Comparison of ENCODE assay signal across 8 cellular contexts in the genomic region with DNA sequence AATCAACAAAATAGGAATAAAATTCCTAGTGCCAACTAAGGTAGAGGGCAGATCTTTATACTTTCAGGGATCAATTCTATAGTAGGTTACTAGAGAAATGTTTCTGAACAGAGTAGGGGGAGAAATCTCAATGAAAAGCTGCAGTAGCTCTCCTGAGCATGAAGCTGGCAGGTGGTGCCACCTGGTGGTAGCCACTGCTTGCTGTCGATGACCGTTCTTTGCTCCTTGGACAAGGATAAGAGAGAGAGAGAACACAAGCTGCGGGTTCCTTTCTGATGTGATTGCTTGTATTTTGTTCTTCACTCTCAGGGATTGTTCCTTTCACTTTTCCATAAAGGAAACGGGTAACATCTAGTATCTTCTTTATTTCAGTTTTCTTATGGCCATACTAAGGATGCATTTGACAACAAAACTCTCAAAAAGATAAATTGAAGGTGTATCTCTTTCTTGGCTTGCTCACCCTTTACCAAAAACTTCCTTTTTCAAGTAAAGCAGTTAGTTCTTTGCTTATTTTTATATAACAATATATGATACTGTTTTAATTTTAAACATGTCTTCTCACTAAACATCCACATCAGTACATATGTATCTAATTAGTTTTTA. TPM values are rescaled to one million over a fixed set of nuclear protein-coding genes. Genes with fewer than 3 reads are reported as not detected.
A peak's percentile ranks its signal among the peaks of the same experiment; 100 is the strongest.
DNase-seq lines count a peak whose midpoint lies in the region; ATAC-seq and TF ChIP-seq lines count a peak whose summit lies in the region.

No MANE protein-coding gene starts in this region.

- peak; percentile 82 for DNase-seq in Daoy (ENCODE audit: low read depth)
- DNase-seq in RWPE1 (ENCODE audit: low spot score): peak; percentile 71
- DNase-seq in activated T-helper 9 cell treated with anti-CD3 and anti-CD28 coated beads, Interleukin-2, amount 50 U/mL, for 16 hours (ENCODE audit: low read depth): peak; percentile 41
- no peak for DNase-seq in GF-D8 (lab: John Stamatoyannopoulos, UW)

- WGBS in gastroesophageal sphincter (ENCODE audit: low coverage in 1 of 2), 2 donors: 0% methylated on average over 2 to 4 of the region's 4 CpGs

- H3K4me3 ChIP-seq in gastroesophageal sphincter (no peak overlapping the region), parathyroid adenoma (ENCODE audit: low read depth, low read length) (no peak overlapping the region)

- POLR2A ChIA-PET in RWPE1 (lab: Yijun Ruan, JAX; ENCODE audit: low non-redundant PET): no interaction called here

- no peaks in the 10 kb centered on the region for H3K79me2 ChIP-seq in parathyroid adenoma

- TF ChIP-seq CTCF in LNCAP (IDR thresholded peaks at IDR 0.05): peak; percentile 84
- TF ChIP-seq CTCF in RWPE1 (conservative IDR thresholded peaks at IDR 0.05; ENCODE audit: low read depth): peak; percentile 92
- TF ChIP-seq CTCF in gastroesophageal sphincter (IDR thresholded peaks at IDR 0.05): peak; percentile 48 to 82 (median 64)
- peak; percentile 86 for TF ChIP-seq CTCF in parathyroid adenoma (IDR thresholded peaks at IDR 0.05)

- ATAC-seq in GM21723 (IDR thresholded peaks at IDR 0.05; ENCODE audit: unreplicated experiment) (peak; percentile 75), gastroesophageal sphincter (peak; percentile 51)

- TF ChIP-seq EP300 in gastroesophageal sphincter (IDR thresholded peaks at IDR 0.05): no peak

- no peak overlapping the region for H3K4me2 ChIP-seq in parathyroid adenoma (ENCODE audit: low read length)

- no peaks in the 10 kb centered on the region for H3K36me3 ChIP-seq in gastroesophageal sphincter
- no peaks in the 10 kb centered on the region for H3K36me3 ChIP-seq in parathyroid adenoma (ENCODE audit: control insufficient read depth, insufficient read depth, low read length)

- TF ChIP-seq POLR2A in gastroesophageal sphincter (IDR thresholded peaks at IDR 0.05): no peak

- H3K27ac ChIP-seq in RWPE1 (no peak overlapping the region), gastroesophageal sphincter (no peak overlapping the region), parathyroid adenoma (no peak overlapping the region)

- H3K9ac ChIP-seq in parathyroid adenoma: no peak overlapping the region

- no peak overlapping the region for H2AFZ ChIP-seq in parathyroid adenoma

- H3K9me3 ChIP-seq in gastroesophageal sphincter (no peaks in the 10 kb centered on the region), parathyroid adenoma (ENCODE audit: control insufficient read depth, low read length) (no peaks in the 10 kb centered on the region)

- CTCF ChIA-PET in RWPE1 (lab: Yijun Ruan, JAX): interaction anchor here (0.5 to 1.6 kb wide), 15 partner anchors 8 to 341 kb away, joined by 3 to 26 read pairs (median 5); a partner anchor contains a TSS

- H3K4me1 ChIP-seq in gastroesophageal sphincter (no peaks in the 10 kb centered on the region), parathyroid adenoma (no peaks in the 10 kb centered on the region)

- H3K27me3 ChIP-seq in gastroesophageal sphincter: peaks cover 17% of the 10 kb centered on the region
- no peaks in the 10 kb centered on the region for H3K27me3 ChIP-seq in parathyroid adenoma (ENCODE audit: control insufficient read depth, insufficient read depth, low read length)

RNA-seq across cellular contexts. Expression of a gene that starts 18.6 kb away (rescaled TPM):
- total RNA-seq in Daoy (2014; rRNA removed; shearing (Covaris generic)): 88.3 and 104 TPM in 2 replicates
- 10 to 100 TPM; 33.4 to 54.5 (median 50.5) TPM for total RNA-seq in gastroesophageal sphincter
